Comparison of ENCODE assay signal across 24 cellular contexts in genomic region chr19:20067898-20068297, GRCh38. TPM values are rescaled to one million over a fixed set of nuclear protein-coding genes. Genes with fewer than 3 reads are reported as not detected.
"Had no signal": no experiment of that assay in that cellular context is flagged by ENCODE, and none has a peak within 500 bp of the region (broad histone marks: within the 10 kb centered on the region; RNA-seq: fewer than 3 reads in every experiment).

No MANE protein-coding gene starts in this region.

- H3K4me1 ChIP-seq: foreskin keratinocyte, lower lobe of right lung, right lobe of liver, testis had no signal

- H3K27me3 Mint-ChIP-seq: activated CD4-positive, alpha-beta memory T cell treated with anti-CD3 and anti-CD28 coated beads, Interleukin-2, amount 10 ng/mL, durations not matched to agents 7 days and 5 days had no signal

- H3K4me3 Mint-ChIP-seq: activated CD4-positive, alpha-beta memory T cell treated with anti-CD3 and anti-CD28 coated beads, Interleukin-2, amount 10 ng/mL, durations not matched to agents 7 days and 5 days; activated naive CD8-positive, alpha-beta T cell treated with anti-CD3 and anti-CD28 coated beads for 36 hours; activated T-helper 17 cell treated with anti-CD3 and anti-CD28 coated beads, Interleukin-2, amount 50 U/mL, for 72 hours; effector memory CD8-positive, alpha-beta T cell; stimulated activated memory B cell treated with anti-CD40 and anti-IgM and Interleukin-4, amounts not matched to agents 10 μg/mL and 1 μg/mL and 100 μg/mL, for 72 hours; T-helper 2 cell treated with Interferon-gamma antibody and Interleukin-4, amounts not matched to agents 5 μg/mL and 100 μg/mL, for 36 hours had no signal

- H3K27ac Mint-ChIP-seq: activated CD4-positive, alpha-beta memory T cell treated with anti-CD3 and anti-CD28 coated beads, Interleukin-2, amount 10 ng/mL, durations not matched to agents 7 days and 5 days; activated naive CD8-positive, alpha-beta T cell treated with anti-CD3 and anti-CD28 coated beads for 36 hours; activated T-helper 17 cell treated with anti-CD3 and anti-CD28 coated beads, Interleukin-2, amount 50 U/mL, for 72 hours; effector memory CD8-positive, alpha-beta T cell; stimulated activated memory B cell treated with anti-CD40 and anti-IgM and Interleukin-4, amounts not matched to agents 10 μg/mL and 1 μg/mL and 100 μg/mL, for 72 hours; T-helper 2 cell treated with Interferon-gamma antibody and Interleukin-4, amounts not matched to agents 5 μg/mL and 100 μg/mL, for 36 hours had no signal

- ATAC-seq: activated T-helper 17 cell treated with anti-CD3 and anti-CD28 coated beads, Interleukin-2, amount 50 U/mL, for 72 hours; effector memory CD8-positive, alpha-beta T cell; foreskin keratinocyte; left cardiac atrium; right lobe of liver; stimulated activated memory B cell treated with anti-CD40 and anti-IgM and Interleukin-4, amounts not matched to agents 10 μg/mL and 1 μg/mL and 100 μg/mL, for 72 hours had no signal

- H3K9me3 Mint-ChIP-seq: activated T-helper 17 cell treated with anti-CD3 and anti-CD28 coated beads, Interleukin-2, amount 50 U/mL, for 72 hours had no signal

- H3K27ac ChIP-seq: cardiac muscle cell, foreskin keratinocyte, lower lobe of right lung, right lobe of liver, testis, upper lobe of left lung had no signal

- H3K4me1 Mint-ChIP-seq: activated CD4-positive, alpha-beta memory T cell treated with anti-CD3 and anti-CD28 coated beads, Interleukin-2, amount 10 ng/mL, durations not matched to agents 7 days and 5 days; activated naive CD8-positive, alpha-beta T cell treated with anti-CD3 and anti-CD28 coated beads for 36 hours; activated T-helper 17 cell treated with anti-CD3 and anti-CD28 coated beads, Interleukin-2, amount 50 U/mL, for 72 hours; stimulated activated memory B cell treated with anti-CD40 and anti-IgM and Interleukin-4, amounts not matched to agents 10 μg/mL and 1 μg/mL and 100 μg/mL, for 72 hours had no signal

- DNase-seq: activated CD4-positive, alpha-beta memory T cell treated with anti-CD3 and anti-CD28 coated beads, Interleukin-2, amount 10 ng/mL, durations not matched to agents 7 days and 5 days; activated CD4-positive, alpha-beta T cell treated with anti-CD3 and anti-CD28 coated beads for 48 hours; activated CD4-positive, CD25-positive, alpha-beta regulatory T cell; activated naive CD4-positive, alpha-beta T cell; activated naive CD8-positive, alpha-beta T cell treated with anti-CD3 and anti-CD28 coated beads for 36 hours; activated T-cell treated with anti-CD3 and anti-CD28 coated beads, Interleukin-2, amount 50 U/mL, for 1 hour; amniotic stem cell; dermis blood vessel endothelial cell; effector memory CD8-positive, alpha-beta T cell; foreskin keratinocyte; hippocampal formation; left cardiac atrium; lower lobe of right lung; midbrain; right lobe of liver; small intestine; stimulated activated CD4-positive, alpha-beta T cell treated with anti-CD3 and anti-CD28 coated beads, Interleukin-4, amount 100 ng/mL, for 24 hours; testis had no signal

- H3K27me3 ChIP-seq: cardiac muscle cell, foreskin keratinocyte, right lobe of liver, testis, upper lobe of left lung had no signal

- H3K4me3 ChIP-seq: cardiac muscle cell, lower lobe of right lung, right lobe of liver, testis had no signal

- H3K9me3 ChIP-seq: lower lobe of right lung, right lobe of liver, testis, upper lobe of left lung had no signal

- H3K36me3 ChIP-seq: cardiac muscle cell, lower lobe of right lung, right lobe of liver, upper lobe of left lung had no signal

RNA-seq across cellular contexts. Expression of gene ZNF90, which starts 9.9 kb away (rescaled TPM):
- total RNA-seq: myocyte had no signal
